Comparison of ENCODE assay signal across 14 cellular contexts in genomic region chr6:170037541-170038250, GRCh38.
DNase-seq lines count a peak whose midpoint lies in the region; ATAC-seq and TF ChIP-seq lines count a peak whose summit lies in the region.
"Had no signal": no experiment of that assay in that cellular context is flagged by ENCODE, and none has a peak within 500 bp of the region (broad histone marks: within the 10 kb centered on the region; RNA-seq: fewer than 3 reads in every experiment).

No MANE protein-coding gene starts in this region.

- no peak overlapping the region for H3K4me3 Mint-ChIP-seq in activated CD4-positive, alpha-beta T cell treated with anti-CD3 and anti-CD28 coated beads for 36 hours
- no peak overlapping the region for H3K4me3 Mint-ChIP-seq in immature natural killer cell
- no peak overlapping the region for H3K4me3 Mint-ChIP-seq in activated T-helper 1 cell treated with anti-CD3 and anti-CD28 coated beads, Interleukin-12 subunit alpha, Interleukin-12 subunit beta, Interleukin-2, Interleukin-4 antibody, amounts not matched to agents 30 ng/mL and 10 ng/mL and 1 ng/mL, durations not matched to agents 14 hours and 24 hours and 36 hours
- H3K4me3 Mint-ChIP-seq: activated naive CD8-positive, alpha-beta T cell; memory B cell had no signal

- H3K9me3 Mint-ChIP-seq in activated CD4-positive, alpha-beta T cell treated with anti-CD3 and anti-CD28 coated beads for 36 hours (ENCODE audit: low read depth) = peaks cover 11% of the 10 kb centered on the region
- peaks cover 0 to 9% (median under 1%) of the 10 kb centered on the region in 6 donors for H3K9me3 Mint-ChIP-seq in immature natural killer cell
- H3K9me3 Mint-ChIP-seq in activated T-helper 1 cell treated with anti-CD3 and anti-CD28 coated beads, Interleukin-12 subunit alpha, Interleukin-12 subunit beta, Interleukin-2, Interleukin-4 antibody, amounts not matched to agents 30 ng/mL and 10 ng/mL and 1 ng/mL, durations not matched to agents 14 hours and 24 hours and 36 hours = peaks cover 5% of the 10 kb centered on the region

- CTCF ChIA-PET in mammary epithelial cell (lab: Charles Lee; ENCODE audit: low non-redundant PET) = no interaction called here
- CTCF ChIA-PET in activated CD4-positive, alpha-beta T cell treated with anti-CD3 and anti-CD28 coated beads for 36 hours (lab: Charles Lee) = no interaction called here

- H3K4me1 ChIP-seq in HUES64 (ENCODE audit: insufficient read depth, low read length) = peaks cover 40% of the 10 kb centered on the region
- peaks cover 13% of the 10 kb centered on the region for H3K4me1 ChIP-seq in mammary epithelial cell (ENCODE audit: insufficient read depth, low read length)
- H3K4me1 ChIP-seq in testis = no peaks in the 10 kb centered on the region

- H3K27ac Mint-ChIP-seq in activated CD4-positive, alpha-beta T cell treated with anti-CD3 and anti-CD28 coated beads for 36 hours = no peak overlapping the region
- no peak overlapping the region for H3K27ac Mint-ChIP-seq in immature natural killer cell
- no peak overlapping the region for H3K27ac Mint-ChIP-seq in activated T-helper 1 cell treated with anti-CD3 and anti-CD28 coated beads, Interleukin-12 subunit alpha, Interleukin-12 subunit beta, Interleukin-2, Interleukin-4 antibody, amounts not matched to agents 30 ng/mL and 10 ng/mL and 1 ng/mL, durations not matched to agents 14 hours and 24 hours and 36 hours
- H3K27ac Mint-ChIP-seq: activated naive CD8-positive, alpha-beta T cell; memory B cell had no signal

- TF ChIP-seq POLR2A in testis (IDR thresholded peaks at IDR 0.05) = no peak

- DNase-seq in mammary epithelial cell (peak; percentile 17), left lobe of liver (ENCODE audit: low spot score) (peak; percentile 30), testis (peak; percentile 11), immature natural killer cell (no peak)
- DNase-seq in activated CD4-positive, alpha-beta T cell treated with anti-CD3 and anti-CD28 coated beads for 36 hours = no peak
- DNase-seq in activated T-helper 1 cell treated with anti-CD3 and anti-CD28 coated beads, Interleukin-12 subunit alpha, Interleukin-12 subunit beta, Interleukin-2, Interleukin-4 antibody, amounts not matched to agents 30 ng/mL and 10 ng/mL and 1 ng/mL, durations not matched to agents 14 hours and 24 hours and 36 hours (ENCODE audit: low spot score) = no peak
- DNase-seq: NCI-H2171 treated with DMSO at 0.1 percent for 48 hours had no signal

- 71% methylated on average over 15 of the region's 15 CpGs for WGBS in HUES64
- 47% methylated on average over 14 of the region's 15 CpGs for WGBS in mammary epithelial cell (ENCODE audit: low coverage, missing lambda C conversion rate)
- WGBS in testis, 2 donors = 76 to 84% methylated on average over 14 to 15 of the region's 15 CpGs

- H3K27ac ChIP-seq in HUES64 (ENCODE audit: low read depth, low read length) (peak overlapping the region; percentile 24; the same call in 1 of the 2 replicates), mammary epithelial cell (ENCODE audit: insufficient read depth, low read depth, low read length) (no peak overlapping the region), testis (no peak overlapping the region)
- H3K27ac ChIP-seq: BLaER1 treated with 17β-estradiol and CSF1 and Interleukin-3, amounts not matched to agents 10 nM and 100 nM; epithelial cell of prostate; hepatocyte had no signal

- no peak overlapping the region for H3K4me3 ChIP-seq in HUES64 (ENCODE audit: low read length)
- no peak overlapping the region for H3K4me3 ChIP-seq in mammary epithelial cell (replicated peaks in 1 of 3; ENCODE audit: insufficient read depth in 1 of 3, low read depth in 2 of 3, low read length in 3 of 3)
- H3K4me3 ChIP-seq in testis = no peak overlapping the region
- H3K4me3 ChIP-seq: BLaER1 treated with 17β-estradiol and CSF1 and Interleukin-3, amounts not matched to agents 10 nM and 100 nM; hepatocyte had no signal

- POLR2A ChIA-PET in activated CD4-positive, alpha-beta T cell treated with anti-CD3 and anti-CD28 coated beads for 36 hours (lab: Charles Lee) = no interaction called here

- in situ Hi-C loops in mammary epithelial cell (cut with MboI; ENCODE audit: low sequenced_read_pairs in 2 of 2) = no loop called here

- no peaks in the 10 kb centered on the region for H4K20me1 ChIP-seq in mammary epithelial cell (ENCODE audit: insufficient read depth, low read length)
- H4K20me1 ChIP-seq: BLaER1 treated with 17β-estradiol and CSF1 and Interleukin-3, amounts not matched to agents 10 nM and 100 nM had no signal

- no peaks in the 10 kb centered on the region for H3K4me1 Mint-ChIP-seq in activated CD4-positive, alpha-beta T cell treated with anti-CD3 and anti-CD28 coated beads for 36 hours
- H3K4me1 Mint-ChIP-seq in immature natural killer cell = no peaks in the 10 kb centered on the region
- H3K4me1 Mint-ChIP-seq in activated T-helper 1 cell treated with anti-CD3 and anti-CD28 coated beads, Interleukin-12 subunit alpha, Interleukin-12 subunit beta, Interleukin-2, Interleukin-4 antibody, amounts not matched to agents 30 ng/mL and 10 ng/mL and 1 ng/mL, durations not matched to agents 14 hours and 24 hours and 36 hours (ENCODE audit: low read depth) = no peaks in the 10 kb centered on the region
- H3K4me1 Mint-ChIP-seq: memory B cell had no signal

- no peaks in the 10 kb centered on the region for H3K27me3 Mint-ChIP-seq in activated CD4-positive, alpha-beta T cell treated with anti-CD3 and anti-CD28 coated beads for 36 hours
- H3K27me3 Mint-ChIP-seq in immature natural killer cell (ENCODE audit: low read depth in 3 of 3) = peaks cover 0 to 4% (median 2%) of the 10 kb centered on the region in 3 donors
- peaks cover 4% of the 10 kb centered on the region for H3K27me3 Mint-ChIP-seq in activated T-helper 1 cell treated with anti-CD3 and anti-CD28 coated beads, Interleukin-12 subunit alpha, Interleukin-12 subunit beta, Interleukin-2, Interleukin-4 antibody, amounts not matched to agents 30 ng/mL and 10 ng/mL and 1 ng/mL, durations not matched to agents 14 hours and 24 hours and 36 hours (ENCODE audit: insufficient read depth)
- H3K27me3 Mint-ChIP-seq: activated naive CD8-positive, alpha-beta T cell had no signal

- H3K9me3 ChIP-seq in HUES64 (ENCODE audit: insufficient read depth, low read depth, low read length) (peaks cover 7% of the 10 kb centered on the region; the same call in 1 of the 2 replicates), mammary epithelial cell (replicated peaks; ENCODE audit: insufficient read depth, low read length) (peaks cover 9% of the 10 kb centered on the region), testis (no peaks in the 10 kb centered on the region)

- H3K79me2 ChIP-seq in mammary epithelial cell (ENCODE audit: insufficient read depth, low read length) = no peaks in the 10 kb centered on the region
- H3K79me2 ChIP-seq: hepatocyte had no signal

- peak overlapping the region; percentile 26 for H3K4me2 ChIP-seq in mammary epithelial cell (ENCODE audit: insufficient read depth, low read depth, low read length)
- H3K4me2 ChIP-seq: hepatocyte had no signal

- H3K27me3 ChIP-seq in HUES64 (ENCODE audit: insufficient read depth, low read length) (no peaks in the 10 kb centered on the region), mammary epithelial cell (ENCODE audit: insufficient read depth, low read length) (no peaks in the 10 kb centered on the region), testis (no peaks in the 10 kb centered on the region)
- H3K27me3 ChIP-seq: BLaER1 treated with 17β-estradiol and CSF1 and Interleukin-3, amounts not matched to agents 10 nM and 100 nM; hepatocyte had no signal

- TF ChIP-seq CTCF in mammary epithelial cell (conservative IDR thresholded peaks at IDR 0.05 in 1 of 2, IDR thresholded peaks at IDR 0.05 in 1 of 2; ENCODE audit: extremely low read depth in 1 of 2, insufficient read depth in 1 of 2, low read depth in 1 of 2, low read length in 2 of 2) (no peak), testis (IDR thresholded peaks at IDR 0.05) (no peak)

- BruUV-seq in mammary epithelial cell (replicated peaks; lab: Mats Ljungman, UMichigan) = no TSS peak

- peak overlapping the region; percentile 48 for H2AFZ ChIP-seq in mammary epithelial cell (ENCODE audit: low read depth, low read length)
- H2AFZ ChIP-seq: hepatocyte had no signal

- H3K36me3 ChIP-seq in HUES64 (ENCODE audit: insufficient read depth, low read length) = no peaks in the 10 kb centered on the region
- no peaks in the 10 kb centered on the region for H3K36me3 ChIP-seq in mammary epithelial cell (ENCODE audit: insufficient read depth, low read length)
- no peaks in the 10 kb centered on the region for H3K36me3 ChIP-seq in testis (ENCODE audit: low read depth, missing control alignments)
- H3K36me3 ChIP-seq: BLaER1 treated with 17β-estradiol and CSF1 and Interleukin-3, amounts not matched to agents 10 nM and 100 nM had no signal

- H3K36me3 Mint-ChIP-seq in activated CD4-positive, alpha-beta T cell treated with anti-CD3 and anti-CD28 coated beads for 36 hours (ENCODE audit: low read depth) = no peaks in the 10 kb centered on the region
- H3K36me3 Mint-ChIP-seq in immature natural killer cell = peaks cover 7 to 12% (median 9%) of the 10 kb centered on the region in 3 donors
- H3K36me3 Mint-ChIP-seq in activated T-helper 1 cell treated with anti-CD3 and anti-CD28 coated beads, Interleukin-12 subunit alpha, Interleukin-12 subunit beta, Interleukin-2, Interleukin-4 antibody, amounts not matched to agents 30 ng/mL and 10 ng/mL and 1 ng/mL, durations not matched to agents 14 hours and 24 hours and 36 hours (ENCODE audit: low read depth) = no peaks in the 10 kb centered on the region

- dilution Hi-C loops in mammary epithelial cell (cut with HindIII; ENCODE audit: low sequenced_read_pairs) = no loop called here

- intact Hi-C loops in mammary epithelial cell (cut with micrococcal nuclease) (no loop called here), testis (cut with DNase I; ENCODE audit: low total_unique reads) (no loop called here)
- intact Hi-C loops in activated CD4-positive, alpha-beta T cell treated with anti-CD3 and anti-CD28 coated beads for 36 hours (cut with DNase I, micrococcal nuclease) = no loop called here
- intact Hi-C loops in activated T-helper 1 cell treated with anti-CD3 and anti-CD28 coated beads, Interleukin-12 subunit alpha, Interleukin-12 subunit beta, Interleukin-2, Interleukin-4 antibody, amounts not matched to agents 30 ng/mL and 10 ng/mL and 1 ng/mL, durations not matched to agents 14 hours and 24 hours and 36 hours (cut with micrococcal nuclease) = no loop called here

- ATAC-seq in left lobe of liver = no peak
- no peak for ATAC-seq in GM21515 (IDR thresholded peaks at IDR 0.05; ENCODE audit: unreplicated experiment)
- no peak for ATAC-seq in activated CD4-positive, alpha-beta T cell treated with anti-CD3 and anti-CD28 coated beads for 36 hours

- H3K9ac ChIP-seq in HUES64 (ENCODE audit: low read depth, low read length) = no peak overlapping the region
- no peak overlapping the region for H3K9ac ChIP-seq in mammary epithelial cell (ENCODE audit: insufficient read depth, low read length)
- H3K9ac ChIP-seq: BLaER1 treated with 17β-estradiol and CSF1 and Interleukin-3, amounts not matched to agents 10 nM and 100 nM had no signal

Comparison
In these comparisons a context has a peak if more than half of its experiments do, and no peak if none do; other contexts are left out.
1. DNase-seq: peak in mammary epithelial cell (single experiment), left lobe of liver (single experiment) and testis (single experiment); none in activated CD4-positive, alpha-beta T cell treated with anti-CD3 and anti-CD28 coated beads for 36 hours (single experiment), immature natural killer cell (0 of 3) and activated T-helper 1 cell treated with anti-CD3 and anti-CD28 coated beads, Interleukin-12 subunit alpha, Interleukin-12 subunit beta, Interleukin-2, Interleukin-4 antibody, amounts not matched to agents 30 ng/mL and 10 ng/mL and 1 ng/mL, durations not matched to agents 14 hours and 24 hours and 36 hours (single experiment).